In genomic region chr17:10171057-10171456, GRCh38 we compare ENCODE assay signal across 13 cellular contexts. TPM values are rescaled to one million over a fixed set of nuclear protein-coding genes. Genes with fewer than 3 reads are reported as not detected.
A peak's percentile ranks its signal among the peaks of the same experiment; 100 is the strongest.
DNase-seq lines count a peak whose midpoint lies in the region; ATAC-seq and TF ChIP-seq lines count a peak whose summit lies in the region.
"Had no signal": no experiment of that assay in that cellular context is flagged by ENCODE, and none has a peak within 500 bp of the region (broad histone marks: within the 10 kb centered on the region; RNA-seq: fewer than 3 reads in every experiment).

No MANE protein-coding gene starts in this region.

- H3K27me3 Mint-ChIP-seq in activated naive CD4-positive, alpha-beta T cell treated with anti-CD3 and anti-CD28 coated beads, Interleukin-2, amount 10 ng/mL, durations not matched to agents 7 days and 5 days = peaks cover 12% of the 10 kb centered on the region

- H3K4me3 ChIP-seq in AG10803 (ENCODE audit: low read length) (peak overlapping the region; percentile 23; the same call in 1 of the 2 replicates), heart left ventricle (peak overlapping the region in 2 of 12 donors; percentile 8 to 19), colonic mucosa (no peak overlapping the region)
- H3K4me3 ChIP-seq: right lobe of liver had no signal

- H3K4me3 Mint-ChIP-seq in activated naive CD4-positive, alpha-beta T cell treated with anti-CD3 and anti-CD28 coated beads, Interleukin-2, amount 10 ng/mL, durations not matched to agents 7 days and 5 days = no peak overlapping the region

- peak overlapping the region in 5 of 12 donors; percentile 3 to 88 (median 24) for H3K27ac ChIP-seq in heart left ventricle
- no peak overlapping the region for H3K27ac ChIP-seq in colonic mucosa
- H3K27ac ChIP-seq: right lobe of liver, RWPE1, VCaP had no signal

- H3K4me1 ChIP-seq in heart left ventricle = peaks cover 0 to 54% (median 14%) of the 10 kb centered on the region in 12 donors
- H3K4me1 ChIP-seq in colonic mucosa = no peaks in the 10 kb centered on the region
- H3K4me1 ChIP-seq: right lobe of liver had no signal

- TF ChIP-seq POLR2A in heart left ventricle (IDR thresholded peaks at IDR 0.05) = no peak

- CTCF ChIA-PET in activated naive CD4-positive, alpha-beta T cell treated with anti-CD3 and anti-CD28 coated beads, Interleukin-2, amount 10 ng/mL, durations not matched to agents 7 days and 5 days (lab: Charles Lee) = interaction anchor here (1.0 kb wide), 1 partner anchor 11 kb away, joined by 3 read pairs; no protein-coding TSS in a partner anchor

- intact Hi-C loops in heart left ventricle (cut with DNase I) = no loop called here
- intact Hi-C loops in posterior cingulate gyrus (cut with DNase I) = no loop called here
- intact Hi-C loops in colonic mucosa (cut with DNase I) = no loop called here

- 37 to 44% (median 38%) methylated on average over 7 of the region's 7 CpGs for WGBS in heart left ventricle, 4 donors

- H3K36me3 Mint-ChIP-seq in activated naive CD4-positive, alpha-beta T cell treated with anti-CD3 and anti-CD28 coated beads, Interleukin-2, amount 10 ng/mL, durations not matched to agents 7 days and 5 days = no peaks in the 10 kb centered on the region

- peaks cover 13% of the 10 kb centered on the region for H3K4me1 Mint-ChIP-seq in activated naive CD4-positive, alpha-beta T cell treated with anti-CD3 and anti-CD28 coated beads, Interleukin-2, amount 10 ng/mL, durations not matched to agents 7 days and 5 days

- no peaks in the 10 kb centered on the region for H3K9me3 ChIP-seq in heart left ventricle
- no peaks in the 10 kb centered on the region for H3K9me3 ChIP-seq in colonic mucosa
- H3K9me3 ChIP-seq: right lobe of liver had no signal

- H3K9me3 Mint-ChIP-seq in activated naive CD4-positive, alpha-beta T cell treated with anti-CD3 and anti-CD28 coated beads, Interleukin-2, amount 10 ng/mL, durations not matched to agents 7 days and 5 days = peaks cover 1% of the 10 kb centered on the region

- no peak overlapping the region for H3K27ac Mint-ChIP-seq in activated naive CD4-positive, alpha-beta T cell treated with anti-CD3 and anti-CD28 coated beads, Interleukin-2, amount 10 ng/mL, durations not matched to agents 7 days and 5 days

- no peak overlapping the region for H3K9ac ChIP-seq in colonic mucosa (ENCODE audit: low read depth in 2 of 2, low read length in 2 of 2)

- H3K27me3 ChIP-seq in heart left ventricle = peaks cover 0 to 5% (median 0%) of the 10 kb centered on the region in 9 donors
- no peaks in the 10 kb centered on the region for H3K27me3 ChIP-seq in colonic mucosa
- H3K27me3 ChIP-seq: right lobe of liver had no signal

- H3K36me3 ChIP-seq in heart left ventricle (no peaks in the 10 kb centered on the region), colonic mucosa (no peaks in the 10 kb centered on the region)
- H3K36me3 ChIP-seq: right lobe of liver had no signal

- TF ChIP-seq CTCF in AG10803 (conservative IDR thresholded peaks at IDR 0.05; ENCODE audit: low read length) (no peak), heart left ventricle (IDR thresholded peaks at IDR 0.05) (no peak), colonic mucosa (IDR thresholded peaks at IDR 0.05) (no peak)

- peak; percentile 38 to 64 (median 48) for ATAC-seq in heart left ventricle

- DNase-seq in AG10803 (ENCODE audit: low read depth) (peak; percentile 80), MV-4-11 (lab: John Stamatoyannopoulos, UW) (peak; percentile 41), heart left ventricle (peak in 4 of 5 donors; percentile 26 to 72 (median 38)), posterior cingulate gyrus (peak in 7 of 10 donors; percentile 19 to 78 (median 37)), NAMALWA (ENCODE audit: low spot score) (no peak), cortex of kidney (lab: John Stamatoyannopoulos, UW) (no peak), colonic mucosa (no peak)
- DNase-seq in activated naive CD4-positive, alpha-beta T cell treated with anti-CD3 and anti-CD28 coated beads, Interleukin-2, amount 10 ng/mL, durations not matched to agents 7 days and 5 days = no peak
- DNase-seq: GDM1, NCI-H510A, right lobe of liver had no signal

RNA-seq across cellular contexts. Expression of gene GAS7, which starts 27.3 kb away (rescaled TPM):
- total RNA-seq in heart left ventricle (10 to 100 TPM; 34.5 to 86.5 (median 65.4) TPM), colonic mucosa (10 to 100 TPM in 1 of 2 donors, 1 to 10 TPM in 1; 4.7 to 17.0 TPM)
- 10 to 100 TPM; 19.4 to 52.2 TPM for polyA plus RNA-seq in heart left ventricle

Comparison
In these comparisons a context has a peak if more than half of its experiments do, and no peak if none do; other contexts are left out.
1. DNase-seq: peak in AG10803 (single experiment), MV-4-11 (single experiment), heart left ventricle (4 of 5) and posterior cingulate gyrus (7 of 10); none in NAMALWA (single experiment), cortex of kidney (single experiment), activated naive CD4-positive, alpha-beta T cell treated with anti-CD3 and anti-CD28 coated beads, Interleukin-2, amount 10 ng/mL, durations not matched to agents 7 days and 5 days (single experiment) and colonic mucosa (single experiment).